Comparison of ENCODE assay signal across 16 cellular contexts in genomic region chr6:110636776-110637175, GRCh38.
DNase-seq lines count a peak whose midpoint lies in the region; ATAC-seq, FAIRE-seq and TF ChIP-seq lines count a peak whose summit lies in the region.
"Had no signal": no experiment of that assay in that cellular context is flagged by ENCODE, and none has a peak within 500 bp of the region (broad histone marks: within the 10 kb centered on the region; RNA-seq: fewer than 3 reads in every experiment).

No MANE protein-coding gene starts in this region.

- in situ Hi-C loops in K562 (cut with MboI): no loop called here

- H3K4me1 ChIP-seq in K562 (replicated peaks in 1 of 2; ENCODE audit: control insufficient read depth in 2 of 2, insufficient read depth in 2 of 2, low read length in 2 of 2): no peaks in the 10 kb centered on the region; a peak in 1 of 5 replicates
- peaks cover 4% of the 10 kb centered on the region for H3K4me1 ChIP-seq in Karpas-422 (ENCODE audit: low read length)

- intact Hi-C loops in K562 (cut with micrococcal nuclease) (no loop called here), left cardiac atrium (cut with DNase I) (no loop called here)

- no peaks in the 10 kb centered on the region for H3K9me2 ChIP-seq in Karpas-422 (replicated peaks; ENCODE audit: insufficient read depth, low read length)

- H3K9ac ChIP-seq in K562 (ENCODE audit: insufficient read depth in 1 of 2, low read depth in 2 of 2, low read length in 2 of 2) (no peak overlapping the region), Karpas-422 (ENCODE audit: low read length) (no peak overlapping the region)

- no peak overlapping the region for H3K4me3 Mint-ChIP-seq in T-helper 17 cell
- H3K4me3 Mint-ChIP-seq in stimulated activated memory B cell treated with anti-CD40 and anti-IgM and Interleukin-4, amounts not matched to agents 10 μg/mL and 1 μg/mL and 100 μg/mL, for 72 hours: no peak overlapping the region
- H3K4me3 Mint-ChIP-seq: CD14-positive monocyte; CD8-positive, alpha-beta T cell had no signal

- POLR2A ChIA-PET in K562 (lab: Yijun Ruan, JAX): interaction anchor here (0.6 kb wide), 1 partner anchor 308 kb away, joined by 3 read pairs; no protein-coding TSS in a partner anchor

- 35% methylated on average over 2 of the region's 2 CpGs for whole genome bisulfite sequencing in K562 (ENCODE audit: insufficient coverage, low coverage, missing lambda C conversion rate)

- no peaks in the 10 kb centered on the region for H3K27me3 Mint-ChIP-seq in T-helper 17 cell
- no peaks in the 10 kb centered on the region for H3K27me3 Mint-ChIP-seq in stimulated activated memory B cell treated with anti-CD40 and anti-IgM and Interleukin-4, amounts not matched to agents 10 μg/mL and 1 μg/mL and 100 μg/mL, for 72 hours

- BruUV-seq in K562 (replicated peaks; lab: Mats Ljungman, UMichigan): no TSS peak

- H3K9me1 ChIP-seq in K562 (ENCODE audit: control insufficient read depth, insufficient read depth, low read length): no peaks in the 10 kb centered on the region

- H3K27me3 ChIP-seq in K562 (ENCODE audit: control insufficient read depth in 2 of 2, insufficient read depth in 2 of 2, low read length in 2 of 2): no peaks in the 10 kb centered on the region
- H3K27me3 ChIP-seq in Karpas-422 (ENCODE audit: low read length): no peaks in the 10 kb centered on the region

- DNase-seq in T-helper 17 cell (no peak), K562 (ENCODE audit: extremely low read depth in 1 of 4, low spot score in 3 of 4) (no peak), left cardiac atrium (no peak), Karpas-422 (no peak)
- DNase-seq: CD8-positive, alpha-beta T cell; COR-L47; DMS153; DMS79 treated with DMSO at 0.1 percent for 48 hours; EL; HCEC 1CT had no signal

- H3K27ac ChIP-seq in K562 (ENCODE audit: extremely low read depth, low read depth, low read length) (no peak overlapping the region), Karpas-422 (ENCODE audit: low read length) (no peak overlapping the region)

- H4K20me1 ChIP-seq in K562 (replicated peaks; ENCODE audit: control insufficient read depth, insufficient read depth, low read length) (no peaks in the 10 kb centered on the region), Karpas-422 (ENCODE audit: insufficient read depth, low read depth, low read length) (no peaks in the 10 kb centered on the region)

- H3K4me2 ChIP-seq in K562 (ENCODE audit: insufficient read depth, low read length): no peak overlapping the region
- no peak overlapping the region for H3K4me2 ChIP-seq in Karpas-422 (ENCODE audit: low read depth, low read length, poor library complexity, severe bottlenecking)

- H2AFZ ChIP-seq in K562 (ENCODE audit: low read depth, low read length) (no peak overlapping the region), Karpas-422 (ENCODE audit: low read length) (no peak overlapping the region)

- no peak for TF ChIP-seq POLR2A in K562 (conservative IDR thresholded peaks at IDR 0.05)

- CTCF ChIA-PET in K562 (lab: Yijun Ruan, JAX; ENCODE audit: low intra/inter-chr PET ratio): no interaction called here

- no peak for TF ChIP-seq EP300 in K562 (IDR thresholded peaks at IDR 0.05; ENCODE audit: low read length)

- peak; percentile 57 for FAIRE-seq in K562 (lab: Jason Lieb, UNC)
- FAIRE-seq: D721Med, G401.6, GM12891 had no signal

- H3K4me3 ChIP-seq in K562 (no peak overlapping the region), Karpas-422 (ENCODE audit: low read length) (no peak overlapping the region)

- H3K36me3 ChIP-seq in K562 (ENCODE audit: control insufficient read depth, insufficient read depth, low read length) (no peaks in the 10 kb centered on the region), Karpas-422 (ENCODE audit: insufficient read depth, low read length) (no peaks in the 10 kb centered on the region)

- no peaks in the 10 kb centered on the region for H3K9me3 Mint-ChIP-seq in stimulated activated memory B cell treated with anti-CD40 and anti-IgM and Interleukin-4, amounts not matched to agents 10 μg/mL and 1 μg/mL and 100 μg/mL, for 72 hours
- H3K9me3 Mint-ChIP-seq: CD14-positive monocyte; CD8-positive, alpha-beta T cell had no signal

- TF ChIP-seq CTCF in K562 (IDR thresholded peaks at IDR 0.05 in 2 of 3, conservative IDR thresholded peaks at IDR 0.05 in 1 of 3; ENCODE audit: insufficient read depth in 2 of 3, low read depth in 1 of 3, low read length in 3 of 3): no peak

- no peak for TF ChIP-seq RAD21 in K562 (CRISPR knock-in tag; conservative IDR thresholded peaks at IDR 0.05 in 1 of 2, IDR thresholded peaks at IDR 0.05 in 1 of 2)

- peak overlapping the region; percentile 32 for H3K27ac Mint-ChIP-seq in T-helper 17 cell
- H3K27ac Mint-ChIP-seq in stimulated activated memory B cell treated with anti-CD40 and anti-IgM and Interleukin-4, amounts not matched to agents 10 μg/mL and 1 μg/mL and 100 μg/mL, for 72 hours: peak overlapping the region; percentile 2
- H3K27ac Mint-ChIP-seq: CD8-positive, alpha-beta T cell had no signal

- peaks cover 15% of the 10 kb centered on the region for H3K36me3 Mint-ChIP-seq in T-helper 17 cell (ENCODE audit: low read depth)
- peaks cover 51% of the 10 kb centered on the region for H3K36me3 Mint-ChIP-seq in stimulated activated memory B cell treated with anti-CD40 and anti-IgM and Interleukin-4, amounts not matched to agents 10 μg/mL and 1 μg/mL and 100 μg/mL, for 72 hours

- peaks cover 11% of the 10 kb centered on the region for H3K4me1 Mint-ChIP-seq in T-helper 17 cell
- H3K4me1 Mint-ChIP-seq in stimulated activated memory B cell treated with anti-CD40 and anti-IgM and Interleukin-4, amounts not matched to agents 10 μg/mL and 1 μg/mL and 100 μg/mL, for 72 hours: peaks cover 39% of the 10 kb centered on the region

- no peaks in the 10 kb centered on the region for H3K9me3 ChIP-seq in T-helper 17 cell (ENCODE audit: control insufficient read depth, low read length, poor library complexity, severe bottlenecking)
- H3K9me3 ChIP-seq in K562 (replicated peaks; ENCODE audit: control insufficient read depth, insufficient read depth, low read depth, low read length): no peaks in the 10 kb centered on the region
- H3K9me3 ChIP-seq in Karpas-422 (ENCODE audit: low read length): no peaks in the 10 kb centered on the region

- ATAC-seq in T-helper 17 cell: no peak
- no peak for ATAC-seq in K562
- peak; percentile 40 to 44 for ATAC-seq in left cardiac atrium
- ATAC-seq in stimulated activated memory B cell treated with anti-CD40 and anti-IgM and Interleukin-4, amounts not matched to agents 10 μg/mL and 1 μg/mL and 100 μg/mL, for 72 hours: no peak
- no peak for ATAC-seq in GM21825 (IDR thresholded peaks at IDR 0.05; ENCODE audit: unreplicated experiment)
- ATAC-seq: CD8-positive, alpha-beta T cell had no signal

- H3K79me2 ChIP-seq in K562 (ENCODE audit: control insufficient read depth, insufficient read depth, low read length) (no peaks in the 10 kb centered on the region), Karpas-422 (ENCODE audit: low read length) (no peaks in the 10 kb centered on the region)

TF ChIP-seq in K562, 482 proteins besides CTCF, POLR2A, EP300 and RAD21 (continues in another document):
- TF ChIP-seq NFATC3 (IDR thresholded peaks at IDR 0.05): no peak
- TF ChIP-seq, protein P1, sequence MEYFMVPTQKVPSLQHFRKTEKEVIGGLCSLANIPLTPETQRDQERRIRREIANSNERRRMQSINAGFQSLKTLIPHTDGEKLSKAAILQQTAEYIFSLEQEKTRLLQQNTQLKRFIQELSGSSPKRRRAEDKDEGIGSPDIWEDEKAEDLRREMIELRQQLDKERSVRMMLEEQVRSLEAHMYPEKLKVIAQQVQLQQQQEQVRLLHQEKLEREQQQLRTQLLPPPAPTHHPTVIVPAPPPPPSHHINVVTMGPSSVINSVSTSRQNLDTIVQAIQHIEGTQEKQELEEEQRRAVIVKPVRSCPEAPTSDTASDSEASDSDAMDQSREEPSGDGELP (CRISPR knock-in tag; IDR thresholded peaks at IDR 0.05; ENCODE audit: borderline replicate concordance): no peak
- TF ChIP-seq FOSL1 (tag; conservative IDR thresholded peaks at IDR 0.05): no peak
- TF ChIP-seq HSF4 (CRISPR knock-in tag; IDR thresholded peaks at IDR 0.05; ENCODE audit: borderline replicate concordance): no peak
- TF ChIP-seq, protein P2, sequence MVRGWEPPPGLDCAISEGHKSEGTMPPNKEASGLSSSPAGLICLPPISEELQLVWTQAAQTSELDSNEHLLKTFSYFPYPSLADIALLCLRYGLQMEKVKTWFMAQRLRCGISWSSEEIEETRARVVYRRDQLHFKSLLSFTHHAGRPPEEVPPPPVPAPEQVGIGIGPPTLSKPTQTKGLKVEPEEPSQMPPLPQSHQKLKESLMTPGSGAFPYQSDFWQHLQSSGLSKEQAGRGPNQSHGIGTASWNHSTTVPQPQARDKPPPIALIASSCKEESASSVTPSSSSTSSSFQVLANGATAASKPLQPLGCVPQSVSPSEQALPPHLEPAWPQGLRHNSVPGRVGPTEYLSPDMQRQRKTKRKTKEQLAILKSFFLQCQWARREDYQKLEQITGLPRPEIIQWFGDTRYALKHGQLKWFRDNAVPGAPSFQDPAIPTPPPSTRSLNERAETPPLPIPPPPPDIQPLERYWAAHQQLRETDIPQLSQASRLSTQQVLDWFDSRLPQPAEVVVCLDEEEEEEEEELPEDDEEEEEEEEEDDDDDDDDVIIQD (CRISPR knock-in tag; IDR thresholded peaks at IDR 0.05): no peak
- TF ChIP-seq POLR3G (IDR thresholded peaks at IDR 0.05; ENCODE audit: extremely low read depth, insufficient read length, insufficient replicate concordance): no peak
- no peak for TF ChIP-seq ARNT (IDR thresholded peaks at IDR 0.05)
- TF ChIP-seq MECOM (CRISPR knock-in tag; IDR thresholded peaks at IDR 0.05): no peak
- no peak for TF ChIP-seq PHF20 (IDR thresholded peaks at IDR 0.05; ENCODE audit: partially characterized antibody)
- TF ChIP-seq ARHGAP35 (IDR thresholded peaks at IDR 0.05; ENCODE audit: partially characterized antibody): no peak

Comparison
In these comparisons a context has a peak if more than half of its experiments do, and no peak if none do; other contexts are left out.
1. ATAC-seq: peak in left cardiac atrium (2 of 2); none in T-helper 17 cell (single experiment), K562 (single experiment), stimulated activated memory B cell treated with anti-CD40 and anti-IgM and Interleukin-4, amounts not matched to agents 10 μg/mL and 1 μg/mL and 100 μg/mL, for 72 hours (single experiment) and GM21825 (single experiment).